Comparison of ENCODE assay signal across 10 cellular contexts in the genomic region with DNA sequence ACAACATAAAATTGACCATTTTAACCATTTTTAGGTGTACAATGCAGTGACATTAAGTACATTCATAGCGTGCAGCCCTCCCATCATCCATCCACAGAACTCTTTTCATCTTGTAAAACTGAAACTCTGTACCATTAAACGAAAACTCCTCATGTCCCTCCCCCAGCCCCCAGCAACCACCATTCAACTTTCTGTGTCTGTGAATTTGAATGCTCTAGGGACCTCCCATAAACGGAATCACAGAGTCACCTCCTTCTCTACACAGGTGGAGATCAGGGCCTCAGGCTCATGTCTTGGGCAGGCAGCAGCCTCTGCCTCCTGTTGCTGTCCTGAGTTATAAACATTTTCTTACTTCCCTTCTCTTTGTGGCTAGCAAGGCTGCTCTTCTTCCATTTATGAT. TPM values are rescaled to one million over a fixed set of nuclear protein-coding genes. Genes with fewer than 3 reads are reported as not detected.
DNase-seq lines count a peak whose midpoint lies in the region; ATAC-seq and TF ChIP-seq lines count a peak whose summit lies in the region.
"Had no signal": no experiment of that assay in that cellular context is flagged by ENCODE, and none has a peak within 500 bp of the region (broad histone marks: within the 10 kb centered on the region; RNA-seq: fewer than 3 reads in every experiment).

No MANE protein-coding gene starts in this region.

- POLR2A ChIA-PET in activated CD8-positive, alpha-beta T cell treated with anti-CD3 and anti-CD28 coated beads for 36 hours (lab: Charles Lee) = no interaction called here
- POLR2A ChIA-PET in activated CD8-positive, alpha-beta T cell treated with anti-CD3 and anti-CD28 coated beads, Interleukin-2, amount 10 ng/mL, durations not matched to agents 7 days and 5 days (lab: Charles Lee) = no interaction called here

- CTCF ChIA-PET in activated CD8-positive, alpha-beta T cell treated with anti-CD3 and anti-CD28 coated beads for 36 hours (lab: Charles Lee) = no interaction called here
- CTCF ChIA-PET in activated CD8-positive, alpha-beta T cell treated with anti-CD3 and anti-CD28 coated beads, Interleukin-2, amount 10 ng/mL, durations not matched to agents 7 days and 5 days (lab: Charles Lee) = no interaction called here

- intact Hi-C loops in activated CD8-positive, alpha-beta T cell treated with anti-CD3 and anti-CD28 coated beads for 36 hours (cut with micrococcal nuclease) = no loop called here

- peak; percentile 94 for ATAC-seq in activated CD8-positive, alpha-beta T cell treated with anti-CD3 and anti-CD28 coated beads for 36 hours
- no peak for ATAC-seq in activated CD8-positive, alpha-beta T cell treated with anti-CD3 and anti-CD28 coated beads, Interleukin-2, amount 10 ng/mL, durations not matched to agents 7 days and 5 days
- ATAC-seq in GM21528 (IDR thresholded peaks at IDR 0.05; ENCODE audit: low FRiP score, unreplicated experiment) (peak; percentile 81), HG03342 (IDR thresholded peaks at IDR 0.05; ENCODE audit: unreplicated experiment) (peak; percentile 72), memory B cell (ENCODE audit: low read depth) (peak; percentile 37)
- ATAC-seq: effector memory CD8-positive, alpha-beta T cell had no signal

- peaks cover 11% of the 10 kb centered on the region for H3K4me1 Mint-ChIP-seq in activated CD8-positive, alpha-beta T cell treated with anti-CD3 and anti-CD28 coated beads for 36 hours (ENCODE audit: low read depth)
- H3K4me1 Mint-ChIP-seq in activated CD8-positive, alpha-beta T cell treated with anti-CD3 and anti-CD28 coated beads, Interleukin-2, amount 10 ng/mL, durations not matched to agents 7 days and 5 days (ENCODE audit: low read depth) = peaks cover 4% of the 10 kb centered on the region
- peaks cover 4% of the 10 kb centered on the region for H3K4me1 Mint-ChIP-seq in memory B cell
- H3K4me1 Mint-ChIP-seq: activated naive CD4-positive, alpha-beta T cell treated with anti-CD3 and anti-CD28 coated beads, Interleukin-2, amount 50 U/mL, for 24 hours had no signal

- peak; percentile 69 for DNase-seq in activated CD8-positive, alpha-beta T cell treated with anti-CD3 and anti-CD28 coated beads for 36 hours
- no peak for DNase-seq in activated CD8-positive, alpha-beta T cell treated with anti-CD3 and anti-CD28 coated beads, Interleukin-2, amount 10 ng/mL, durations not matched to agents 7 days and 5 days
- DNase-seq in memory B cell (ENCODE audit: low spot score in 2 of 2) (no peak), NCI-H524 treated with DMSO at 0.1 percent for 48 hours (lab: John Stamatoyannopoulos, UW) (no peak), HuH-7 (ENCODE audit: low spot score) (no peak), SW 1271 (lab: John Stamatoyannopoulos, UW) (no peak)
- DNase-seq: effector memory CD8-positive, alpha-beta T cell had no signal

- no peaks in the 10 kb centered on the region for H3K27me3 Mint-ChIP-seq in activated CD8-positive, alpha-beta T cell treated with anti-CD3 and anti-CD28 coated beads for 36 hours
- no peaks in the 10 kb centered on the region for H3K27me3 Mint-ChIP-seq in activated CD8-positive, alpha-beta T cell treated with anti-CD3 and anti-CD28 coated beads, Interleukin-2, amount 10 ng/mL, durations not matched to agents 7 days and 5 days (ENCODE audit: low read depth)
- H3K27me3 Mint-ChIP-seq in memory B cell = no peaks in the 10 kb centered on the region
- H3K27me3 Mint-ChIP-seq: activated naive CD4-positive, alpha-beta T cell treated with anti-CD3 and anti-CD28 coated beads, Interleukin-2, amount 50 U/mL, for 24 hours; effector memory CD8-positive, alpha-beta T cell had no signal

- H3K4me3 Mint-ChIP-seq in activated CD8-positive, alpha-beta T cell treated with anti-CD3 and anti-CD28 coated beads for 36 hours = no peak overlapping the region
- H3K4me3 Mint-ChIP-seq in activated CD8-positive, alpha-beta T cell treated with anti-CD3 and anti-CD28 coated beads, Interleukin-2, amount 10 ng/mL, durations not matched to agents 7 days and 5 days = no peak overlapping the region
- no peak overlapping the region for H3K4me3 Mint-ChIP-seq in memory B cell
- H3K4me3 Mint-ChIP-seq: activated naive CD4-positive, alpha-beta T cell treated with anti-CD3 and anti-CD28 coated beads, Interleukin-2, amount 50 U/mL, for 24 hours; effector memory CD8-positive, alpha-beta T cell had no signal

- H3K36me3 Mint-ChIP-seq in activated CD8-positive, alpha-beta T cell treated with anti-CD3 and anti-CD28 coated beads for 36 hours (ENCODE audit: low read depth) = no peaks in the 10 kb centered on the region
- no peaks in the 10 kb centered on the region for H3K36me3 Mint-ChIP-seq in activated CD8-positive, alpha-beta T cell treated with anti-CD3 and anti-CD28 coated beads, Interleukin-2, amount 10 ng/mL, durations not matched to agents 7 days and 5 days (ENCODE audit: low read depth)
- no peaks in the 10 kb centered on the region for H3K36me3 Mint-ChIP-seq in memory B cell
- H3K36me3 Mint-ChIP-seq: activated naive CD4-positive, alpha-beta T cell treated with anti-CD3 and anti-CD28 coated beads, Interleukin-2, amount 50 U/mL, for 24 hours had no signal

- H3K9me3 Mint-ChIP-seq in activated CD8-positive, alpha-beta T cell treated with anti-CD3 and anti-CD28 coated beads for 36 hours = no peaks in the 10 kb centered on the region
- H3K9me3 Mint-ChIP-seq in activated CD8-positive, alpha-beta T cell treated with anti-CD3 and anti-CD28 coated beads, Interleukin-2, amount 10 ng/mL, durations not matched to agents 7 days and 5 days (ENCODE audit: insufficient read depth) = no peaks in the 10 kb centered on the region
- H3K9me3 Mint-ChIP-seq in memory B cell = no peaks in the 10 kb centered on the region
- H3K9me3 Mint-ChIP-seq: activated naive CD4-positive, alpha-beta T cell treated with anti-CD3 and anti-CD28 coated beads, Interleukin-2, amount 50 U/mL, for 24 hours; effector memory CD8-positive, alpha-beta T cell had no signal

- H3K27ac Mint-ChIP-seq in activated CD8-positive, alpha-beta T cell treated with anti-CD3 and anti-CD28 coated beads for 36 hours = peak overlapping the region; percentile 8
- H3K27ac Mint-ChIP-seq in activated CD8-positive, alpha-beta T cell treated with anti-CD3 and anti-CD28 coated beads, Interleukin-2, amount 10 ng/mL, durations not matched to agents 7 days and 5 days = no peak overlapping the region
- no peak overlapping the region for H3K27ac Mint-ChIP-seq in memory B cell
- H3K27ac Mint-ChIP-seq: activated naive CD4-positive, alpha-beta T cell treated with anti-CD3 and anti-CD28 coated beads, Interleukin-2, amount 50 U/mL, for 24 hours; effector memory CD8-positive, alpha-beta T cell had no signal

- no peak for TF ChIP-seq CTCF in activated CD8-positive, alpha-beta T cell treated with anti-CD3 and anti-CD28 coated beads for 36 hours (IDR thresholded peaks at IDR 0.05)

RNA-seq across cellular contexts. Expression of a gene that starts 7.3 kb away (rescaled TPM):
- 10 to 100 TPM; 24.5 to 25.7 TPM for total RNA-seq in activated CD8-positive, alpha-beta T cell treated with anti-CD3 and anti-CD28 coated beads for 36 hours
- total RNA-seq in activated CD8-positive, alpha-beta T cell treated with anti-CD3 and anti-CD28 coated beads, Interleukin-2, amount 10 ng/mL, durations not matched to agents 7 days and 5 days = 10 to 100 TPM; 38.7 to 39.2 TPM
